ENCODE assay signal across 22 cellular contexts in genomic region chr13:22648325-22648758, GRCh38.
DNase-seq lines count a peak whose midpoint lies in the region; ATAC-seq and TF ChIP-seq lines count a peak whose summit lies in the region.
"Had no signal": no experiment of that assay in that cellular context is flagged by ENCODE, and none has a peak within 500 bp of the region (broad histone marks: within the 10 kb centered on the region; RNA-seq: fewer than 3 reads in every experiment).

No MANE protein-coding gene starts in this region.

- H3K27ac ChIP-seq in HEK293 (ENCODE audit: extremely low read depth, low read depth, low read length) (no peak overlapping the region), upper lobe of left lung (no peak overlapping the region), right atrium auricular region (no peak overlapping the region), foreskin keratinocyte (no peak overlapping the region)
- H3K27ac ChIP-seq: neutrophil had no signal

- peaks cover 3% of the 10 kb centered on the region for H3K27me3 Mint-ChIP-seq in nephron (ENCODE audit: low read depth)
- H3K27me3 Mint-ChIP-seq: CD4-positive, CD25-positive, alpha-beta regulatory T cell had no signal

- H3K36me3 ChIP-seq in HEK293 (ENCODE audit: control insufficient read depth in 2 of 2, insufficient read depth in 1 of 2, low read length in 2 of 2): no peaks in the 10 kb centered on the region
- H3K36me3 ChIP-seq in upper lobe of left lung: no peaks in the 10 kb centered on the region
- H3K36me3 ChIP-seq in right atrium auricular region: no peaks in the 10 kb centered on the region
- H3K36me3 ChIP-seq: neutrophil had no signal

- TF ChIP-seq POLR2A in upper lobe of left lung (IDR thresholded peaks at IDR 0.05): no peak

- H3K4me3 ChIP-seq in HEK293 (ENCODE audit: low read depth, low read length) (no peak overlapping the region), fibroblast of mammary gland (ENCODE audit: control insufficient read depth, low read depth, low read length) (no peak overlapping the region), upper lobe of left lung (no peak overlapping the region), right atrium auricular region (no peak overlapping the region)

- H3K36me3 Mint-ChIP-seq in nephron (ENCODE audit: low read depth): no peaks in the 10 kb centered on the region
- H3K36me3 Mint-ChIP-seq: CD4-positive, CD25-positive, alpha-beta regulatory T cell had no signal

- H3K4me1 Mint-ChIP-seq in nephron: peaks cover 45% of the 10 kb centered on the region
- H3K4me1 Mint-ChIP-seq: CD4-positive, CD25-positive, alpha-beta regulatory T cell had no signal

- CTCF ChIA-PET in HEK293 (lab: Yijun Ruan, JAX): no interaction called here

- WGBS in upper lobe of left lung, 2 donors: 47 to 48% methylated on average over 5 of the region's 5 CpGs

- POLR2A ChIA-PET in HEK293 (lab: Yijun Ruan, JAX): no interaction called here

- H3K27me3 ChIP-seq in upper lobe of left lung (no peaks in the 10 kb centered on the region), right atrium auricular region (no peaks in the 10 kb centered on the region), foreskin keratinocyte (no peaks in the 10 kb centered on the region)
- H3K27me3 ChIP-seq: neutrophil had no signal

- H3K9me3 Mint-ChIP-seq in nephron: no peaks in the 10 kb centered on the region

- H3K4me3 Mint-ChIP-seq in nephron: peak overlapping the region in 1 of 3 experiments; percentile 20
- H3K4me3 Mint-ChIP-seq: activated CD8-positive, alpha-beta T cell treated with anti-CD3 and anti-CD28 coated beads, Interleukin-2, amount 10 ng/mL, durations not matched to agents 7 days and 5 days; CD4-positive, CD25-positive, alpha-beta regulatory T cell had no signal

- ATAC-seq in upper lobe of left lung (ENCODE audit: low FRiP score in 2 of 2): peak; percentile 80 to 88
- ATAC-seq in foreskin keratinocyte: no peak
- ATAC-seq: activated CD8-positive, alpha-beta T cell treated with anti-CD3 and anti-CD28 coated beads, Interleukin-2, amount 10 ng/mL, durations not matched to agents 7 days and 5 days had no signal

- no peak for TF ChIP-seq CTCF in HEK293 (tag by site-specific recombination; IDR thresholded peaks at IDR 0.05)
- no peak for TF ChIP-seq CTCF in fibroblast of mammary gland (conservative IDR thresholded peaks at IDR 0.05; ENCODE audit: control insufficient read depth, insufficient read depth, low read depth, low read length)
- TF ChIP-seq CTCF in nephron (IDR thresholded peaks at IDR 0.05; ENCODE audit: unreplicated experiment in 3 of 3): no peak
- TF ChIP-seq CTCF in upper lobe of left lung (IDR thresholded peaks at IDR 0.05): no peak
- no peak for TF ChIP-seq CTCF in right atrium auricular region (IDR thresholded peaks at IDR 0.05)
- no peak for TF ChIP-seq CTCF in foreskin keratinocyte (conservative IDR thresholded peaks at IDR 0.05)

- no peak for TF ChIP-seq EP300 in upper lobe of left lung (IDR thresholded peaks at IDR 0.05)

- DNase-seq in fibroblast of mammary gland (ENCODE audit: low read depth) (peak; percentile 7), upper lobe of left lung (peak in 1 of 2 donors; percentile 47), NCI-H2171 (lab: John Stamatoyannopoulos, UW) (no peak), right atrium auricular region (ENCODE audit: low spot score) (no peak), foreskin keratinocyte (no peak)
- DNase-seq: activated CD4-positive, CD25-positive, alpha-beta regulatory T cell treated with anti-CD3 and anti-CD28 coated beads, Interleukin-2, amount 50 U/mL, for 72 hours; activated CD8-positive, alpha-beta T cell treated with anti-CD3 and anti-CD28 coated beads, Interleukin-2, amount 10 ng/mL, durations not matched to agents 7 days and 5 days; activated naive CD4-positive, alpha-beta T cell treated with Interleukin-2 at 50 U/mL for 16 hours; activated T-cell treated with anti-CD3 and anti-CD28 coated beads, Interleukin-2, amount 50 U/mL, for 1 hour; amniotic stem cell; CD4-positive, CD25-positive, alpha-beta regulatory T cell; foreskin melanocyte; GF-D8; hypothalamus; KG1; kidney glomerular epithelial cell; NCI-H2029; NCI-H510A; RPMI8226 had no signal

- H3K9me3 ChIP-seq in HEK293 (ENCODE audit: control insufficient read depth, insufficient read depth, low read depth, low read length) (no peaks in the 10 kb centered on the region), upper lobe of left lung (no peaks in the 10 kb centered on the region), right atrium auricular region (no peaks in the 10 kb centered on the region)
- H3K9me3 ChIP-seq: neutrophil had no signal

- H3K4me1 ChIP-seq in HEK293 (ENCODE audit: control insufficient read depth, insufficient read depth, low read length) (no peaks in the 10 kb centered on the region), upper lobe of left lung (no peaks in the 10 kb centered on the region), right atrium auricular region (no peaks in the 10 kb centered on the region), foreskin keratinocyte (no peaks in the 10 kb centered on the region)

- H3K27ac Mint-ChIP-seq in nephron: peak overlapping the region; percentile 60 to 76 (median 73)
- H3K27ac Mint-ChIP-seq: activated CD8-positive, alpha-beta T cell treated with anti-CD3 and anti-CD28 coated beads, Interleukin-2, amount 10 ng/mL, durations not matched to agents 7 days and 5 days; CD4-positive, CD25-positive, alpha-beta regulatory T cell had no signal

TF ChIP-seq in HEK293, 187 proteins besides CTCF, POLR2A, EP300 and RAD21:
- TF ChIP-seq ZNF548 (tag by site-specific recombination; IDR thresholded peaks at IDR 0.05) (no peak), GLIS1 (tag by site-specific recombination; IDR thresholded peaks at IDR 0.05) (peak; percentile 25; the same call in 1 of the 2 replicates), KLF16 (tag by site-specific recombination; IDR thresholded peaks at IDR 0.05) (no peak), HOXA7 (CRISPR knock-in tag; IDR thresholded peaks at IDR 0.05; ENCODE audit: borderline replicate concordance) (no peak), SP2 (tag by site-specific recombination; IDR thresholded peaks at IDR 0.05) (no peak), ZNF2 (tag by site-specific recombination; IDR thresholded peaks at IDR 0.05) (no peak), HOXD13 (CRISPR knock-in tag; IDR thresholded peaks at IDR 0.05; ENCODE audit: borderline replicate concordance) (no peak)
- TF ChIP-seq, protein P1, sequence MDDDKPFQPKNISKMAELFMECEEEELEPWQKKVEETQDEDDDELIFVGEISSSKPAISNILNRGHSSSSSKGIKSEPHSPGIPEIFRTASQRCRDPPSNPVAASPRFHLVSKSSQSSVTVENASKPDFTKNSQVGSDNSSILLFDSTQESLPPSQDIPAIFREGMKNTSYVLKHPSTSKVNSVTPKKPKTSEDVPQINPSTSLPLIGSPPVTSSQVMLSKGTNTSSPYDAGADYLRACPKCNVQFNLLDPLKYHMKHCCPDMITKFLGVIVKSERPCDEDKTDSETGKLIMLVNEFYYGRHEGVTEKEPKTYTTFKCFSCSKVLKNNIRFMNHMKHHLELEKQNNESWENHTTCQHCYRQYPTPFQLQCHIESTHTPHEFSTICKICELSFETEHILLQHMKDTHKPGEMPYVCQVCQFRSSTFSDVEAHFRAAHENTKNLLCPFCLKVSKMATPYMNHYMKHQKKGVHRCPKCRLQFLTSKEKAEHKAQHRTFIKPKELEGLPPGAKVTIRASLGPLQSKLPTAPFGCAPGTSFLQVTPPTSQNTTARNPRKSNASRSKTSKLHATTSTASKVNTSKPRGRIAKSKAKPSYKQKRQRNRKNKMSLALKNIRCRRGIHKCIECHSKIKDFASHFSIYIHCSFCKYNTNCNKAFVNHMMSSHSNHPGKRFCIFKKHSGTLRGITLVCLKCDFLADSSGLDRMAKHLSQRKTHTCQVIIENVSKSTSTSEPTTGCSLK (tag by site-specific recombination; IDR thresholded peaks at IDR 0.05): no peak
